Comparison of ENCODE assay signal across 8 cellular contexts in the genomic region with DNA sequence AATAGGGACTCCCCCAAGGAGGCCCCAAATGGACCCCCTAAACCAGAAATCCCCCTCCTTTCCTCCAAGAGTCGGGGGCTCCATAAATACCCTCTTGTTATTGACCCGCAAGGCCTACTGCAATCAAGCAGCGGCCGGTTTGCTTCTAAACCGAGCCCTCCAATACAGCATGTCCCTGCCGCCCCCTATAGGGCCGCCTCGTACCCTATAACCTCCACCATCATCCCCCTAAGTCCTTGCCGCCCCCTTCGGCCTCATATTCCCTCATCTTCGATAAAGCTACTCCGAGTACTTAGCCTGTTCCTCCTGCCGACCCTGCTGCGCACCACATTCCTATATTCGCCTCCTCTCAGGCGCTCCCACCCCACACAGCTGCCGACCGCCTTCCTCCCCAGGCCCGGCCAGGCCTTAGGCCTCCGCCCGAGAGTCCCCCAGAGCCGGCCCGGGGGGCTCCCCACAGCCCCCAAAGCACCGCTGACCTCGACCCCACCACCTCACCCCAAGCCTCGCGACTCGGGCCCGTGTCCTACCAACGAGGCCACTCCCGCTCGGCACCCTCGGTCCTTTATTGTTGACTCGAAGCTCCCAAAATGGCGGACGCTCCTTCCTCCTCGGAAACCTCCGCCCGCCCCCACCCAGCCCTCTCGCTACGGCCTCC. TPM values are rescaled to one million over a fixed set of nuclear protein-coding genes. Genes with fewer than 3 reads are reported as not detected.
DNase-seq lines count a peak whose midpoint lies in the region; ATAC-seq and TF ChIP-seq lines count a peak whose summit lies in the region.

No MANE protein-coding gene starts in this region.

- peak; percentile 62 for DNase-seq in Caki2 (ENCODE audit: low read depth)
- peak; percentile 60 for DNase-seq in LHCN-M2 (ENCODE audit: low read depth)
- DNase-seq in T-cell, result peak; percentile 21 to 74 (median 57)
- no peak for DNase-seq in astrocyte of the cerebellum (ENCODE audit: low read depth)
- DNase-seq in hippocampal formation (lab: John Stamatoyannopoulos, UW), result peak; percentile 83 to 86
- DNase-seq in retinal pigment epithelial cell (ENCODE audit: low read depth), result no peak
- DNase-seq in GM19240 (ENCODE audit: insufficient read length, low spot score), result no peak

- TF ChIP-seq CTCF in astrocyte of the cerebellum (IDR thresholded peaks at IDR 0.05; ENCODE audit: low read depth, low read length, missing control alignments) (peak; percentile 59), retinal pigment epithelial cell (conservative IDR thresholded peaks at IDR 0.05; ENCODE audit: low read depth, low read length) (peak; percentile 63)

- H3K4me3 ChIP-seq in astrocyte of the cerebellum (ENCODE audit: low read depth, low read length) (peak overlapping the region; percentile 93), retinal pigment epithelial cell (ENCODE audit: low read length) (peak overlapping the region; percentile 88)

- H3K27ac Mint-ChIP-seq in T-cell, result peak overlapping the region; percentile 98 to 99

- in situ Hi-C loops in Caki2 (cut with HindIII; ENCODE audit: low pct_unique_long_range_greater_than_20kb, low sequenced_read_pairs) (no loop called here), astrocyte of the cerebellum (cut with HindIII; ENCODE audit: low sequenced_read_pairs) (loop anchor here (10.0 kb wide), 3 partner anchors 74 to 114 kb away; no protein-coding TSS in a partner anchor)

- peaks cover 31 to 48% (median 42%) of the 10 kb centered on the region in 3 donors for H3K4me1 Mint-ChIP-seq in T-cell

- H3K36me3 Mint-ChIP-seq in T-cell, result peaks cover 9% of the 10 kb centered on the region

- ATAC-seq in GM21717 (IDR thresholded peaks at IDR 0.05; ENCODE audit: unreplicated experiment) (peak; percentile 26), T-cell (replicated peaks in 1 of 4) (peak; percentile 34 to 48 (median 36))

- POLR2A ChIA-PET in T-cell (lab: Charles Lee), result interaction anchor here (0.6 to 5.3 kb wide), 16 partner anchors 9 to 210 kb away, joined by 3 to 63 read pairs (median 3); a partner anchor contains a TSS

- peak overlapping the region; percentile 97 to 99 (median 98) for H3K4me3 Mint-ChIP-seq in T-cell

- CTCF ChIA-PET in T-cell (lab: Charles Lee), result interaction anchor here (0.6 to 4.5 kb wide), 12 partner anchors 80 to 140 kb away, joined by 3 to 34 read pairs (median 7); a partner anchor contains a TSS

- no peaks in the 10 kb centered on the region for H3K9me3 Mint-ChIP-seq in T-cell

- no peaks in the 10 kb centered on the region for H3K27me3 Mint-ChIP-seq in T-cell

RNA-seq across cellular contexts. Expression of a gene that starts 0.5 kb away (rescaled TPM):
- total RNA-seq in Caki2 (2014; rRNA removed; shearing (Covaris generic); ENCODE audit: low replicate concordance), result 26.7 and 37.1 TPM in 2 replicates
- total RNA-seq in LHCN-M2 (2014; rRNA removed) (71.0 and 86.1 TPM in 2 replicates), T-cell (100 to 1,000 TPM; 220 to 312 (median 244) TPM)
- 27.9 TPM for polyA plus RNA-seq in LHCN-M2 (2012)

Comparison
In these comparisons a context has a peak if more than half of its experiments do, and no peak if none do; other contexts are left out.
1. DNase-seq: peak in Caki2 (single experiment), LHCN-M2 (single experiment), T-cell (34 of 34) and hippocampal formation (2 of 2); none in astrocyte of the cerebellum (single experiment), retinal pigment epithelial cell (single experiment) and GM19240 (single experiment).